In genomic region chr2:3519255-3520190, GRCh38 we compare ENCODE assay signal across 8 cellular contexts. TPM values are rescaled to one million over a fixed set of nuclear protein-coding genes. Genes with fewer than 3 reads are reported as not detected.
DNase-seq lines count a peak whose midpoint lies in the region; ATAC-seq, FAIRE-seq and TF ChIP-seq lines count a peak whose summit lies in the region.

A gene with protein sequence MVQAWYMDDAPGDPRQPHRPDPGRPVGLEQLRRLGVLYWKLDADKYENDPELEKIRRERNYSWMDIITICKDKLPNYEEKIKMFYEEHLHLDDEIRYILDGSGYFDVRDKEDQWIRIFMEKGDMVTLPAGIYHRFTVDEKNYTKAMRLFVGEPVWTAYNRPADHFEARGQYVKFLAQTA (minus strand): TSS chr2:3519531. CDS start chr2:3519487, 44 bp downstream.

- peaks cover 9% of the 10 kb centered on the region for H3F3A ChIP-seq in SK-N-SH (replicated peaks; ENCODE audit: insufficient read depth)

- H4K20me1 ChIP-seq in SK-N-SH (ENCODE audit: insufficient read depth): no peaks in the 10 kb centered on the region

- intact Hi-C loops in head of caudate nucleus (cut with DNase I) (loop anchor here (1.0 to 5.0 kb wide), 2 partner anchors 39 to 142 kb away; partner anchors contain the start of genes EIPR1, RNASEH1 and TRAPPC12), pancreas (cut with DNase I) (no loop called here), tibial artery (cut with DNase I; ENCODE audit: low total_unique reads) (loop anchor here (5.0 kb wide), 1 partner anchor 38 kb away; the partner anchor contains the start of gene RNASEH1)

- H3K36me3 Mint-ChIP-seq in activated naive CD8-positive, alpha-beta T cell: peaks cover 8% of the 10 kb centered on the region

- ATAC-seq in pancreas: peak; percentile 71 to 82 (median 78)

- peak within 1 kb of the TSS; percentile 85 for H2AFZ ChIP-seq in SK-N-SH (ENCODE audit: low read depth)

- POLR2A ChIA-PET in SK-N-SH (lab: Yijun Ruan, JAX): interaction anchor here (0.6 to 2.8 kb wide), 9 partner anchors 14 to 142 kb away, joined by 3 to 19 read pairs (median 3); partner anchors contain the start of genes EIPR1 and RNASEH1

- peak within 1 kb of the TSS; percentile 80 to 82 for H3K4me3 ChIP-seq in SK-N-SH (ENCODE audit: low read depth in 2 of 2, low read length in 1 of 2)
- peak within 1 kb of the TSS; percentile 69 to 86 (median 79) for H3K4me3 ChIP-seq in pancreas
- H3K4me3 ChIP-seq in tibial artery: peak within 1 kb of the TSS; percentile 91 to 92

- peaks cover 36% of the 10 kb centered on the region for H3K4me1 Mint-ChIP-seq in activated naive CD8-positive, alpha-beta T cell (ENCODE audit: low read depth)

- H3K27ac ChIP-seq in SK-N-SH (ENCODE audit: low read depth in 2 of 2, low read length in 1 of 2): peak within 1 kb of the TSS; percentile 89 to 96
- peak within 1 kb of the TSS; percentile 96 to 100 (median 99) for H3K27ac ChIP-seq in pancreas
- peak within 1 kb of the TSS; percentile 99 for H3K27ac ChIP-seq in tibial artery

- peak within 1 kb of the TSS; percentile 91 for H3K9ac ChIP-seq in SK-N-SH

- H3K9me3 ChIP-seq in SK-N-SH (no peaks in the 10 kb centered on the region), pancreas (no peaks in the 10 kb centered on the region), tibial artery (no peaks in the 10 kb centered on the region)

- no peaks in the 10 kb centered on the region for H3K27me3 Mint-ChIP-seq in activated naive CD8-positive, alpha-beta T cell

- H3K4me2 ChIP-seq in SK-N-SH: peak within 1 kb of the TSS; percentile 93

- H3K27me3 ChIP-seq in SK-N-SH (ENCODE audit: insufficient read depth) (no peaks in the 10 kb centered on the region), pancreas (no peaks in the 10 kb centered on the region), tibial artery (no peaks in the 10 kb centered on the region)

- DNase-seq in GM04504 (ENCODE audit: low read depth) (peak; percentile 46), H4 (ENCODE audit: low spot score) (peak; percentile 42), LHCN-M2 (ENCODE audit: low read depth) (peak; percentile 77), SK-N-SH (peak; percentile 90), head of caudate nucleus (peak; percentile 57 to 91 (median 78)), pancreas (peak; percentile 68 to 94 (median 84)), tibial artery (peak; percentile 87 to 93)

- peak within 1 kb of the TSS; percentile 95 for H3K27ac Mint-ChIP-seq in activated naive CD8-positive, alpha-beta T cell

- H3K79me2 ChIP-seq in SK-N-SH (ENCODE audit: insufficient read depth): peaks cover 30% of the 10 kb centered on the region

- no peak for FAIRE-seq in pancreas (lab: Jason Lieb, UNC)

- no peak for TF ChIP-seq CTCF in SK-N-SH (IDR thresholded peaks at IDR 0.05)
- TF ChIP-seq CTCF in pancreas (IDR thresholded peaks at IDR 0.05): no peak
- TF ChIP-seq CTCF in tibial artery (IDR thresholded peaks at IDR 0.05): no peak

- no peak; the same call in 1 of the 2 replicates for TF ChIP-seq RAD21 in SK-N-SH (IDR thresholded peaks at IDR 0.05; ENCODE audit: low read length)

- 8% methylated on average over 54 of the region's 75 CpGs for WGBS in SK-N-SH (ENCODE audit: low lambda C conversion rate)
- 3 to 4% methylated on average over 71 to 75 of the region's 75 CpGs for WGBS in pancreas, 2 donors

- peaks cover 22 to 38% of the 10 kb centered on the region in 2 experiments for H3K4me1 ChIP-seq in SK-N-SH (ENCODE audit: control insufficient read depth in 1 of 2, insufficient read depth in 2 of 2, low read depth in 1 of 2, low read length in 1 of 2)
- H3K4me1 ChIP-seq in pancreas: peaks cover 8 to 23% (median 17%) of the 10 kb centered on the region in 3 donors
- H3K4me1 ChIP-seq in tibial artery: peaks cover 0 to 52% (median 33%) of the 10 kb centered on the region in 4 donors

- H3K9me3 Mint-ChIP-seq in activated naive CD8-positive, alpha-beta T cell (ENCODE audit: low read depth): peaks cover 5% of the 10 kb centered on the region

- peak in 1 of 2 experiments; percentile 12; a peak in 1 of 4 replicates for TF ChIP-seq EP300 in SK-N-SH (IDR thresholded peaks at IDR 0.05; ENCODE audit: borderline replicate concordance in 1 of 2, low read depth in 1 of 2, low read length in 1 of 2)

- peak within 1 kb of the TSS; percentile 98 for H3K4me3 Mint-ChIP-seq in activated naive CD8-positive, alpha-beta T cell

- peaks cover 7 to 14% of the 10 kb centered on the region in 2 experiments for H3K36me3 ChIP-seq in SK-N-SH (replicated peaks in 1 of 2; ENCODE audit: control insufficient read depth in 1 of 2, insufficient read depth in 2 of 2, low read length in 1 of 2)
- H3K36me3 ChIP-seq in pancreas: no peaks in the 10 kb centered on the region
- no peaks in the 10 kb centered on the region for H3K36me3 ChIP-seq in tibial artery

- CTCF ChIA-PET in SK-N-SH (lab: Yijun Ruan, JAX): interaction anchor here (0.7 to 2.0 kb wide), 4 partner anchors 37 to 132 kb away, joined by 3 to 4 read pairs (median 3); no protein-coding TSS in a partner anchor

- H3K9me2 ChIP-seq in SK-N-SH: no peaks in the 10 kb centered on the region

TF ChIP-seq in SK-N-SH, 30 proteins besides CTCF, POLR2A, EP300 and RAD21 (continues in another document):
- TF ChIP-seq, protein P1, sequence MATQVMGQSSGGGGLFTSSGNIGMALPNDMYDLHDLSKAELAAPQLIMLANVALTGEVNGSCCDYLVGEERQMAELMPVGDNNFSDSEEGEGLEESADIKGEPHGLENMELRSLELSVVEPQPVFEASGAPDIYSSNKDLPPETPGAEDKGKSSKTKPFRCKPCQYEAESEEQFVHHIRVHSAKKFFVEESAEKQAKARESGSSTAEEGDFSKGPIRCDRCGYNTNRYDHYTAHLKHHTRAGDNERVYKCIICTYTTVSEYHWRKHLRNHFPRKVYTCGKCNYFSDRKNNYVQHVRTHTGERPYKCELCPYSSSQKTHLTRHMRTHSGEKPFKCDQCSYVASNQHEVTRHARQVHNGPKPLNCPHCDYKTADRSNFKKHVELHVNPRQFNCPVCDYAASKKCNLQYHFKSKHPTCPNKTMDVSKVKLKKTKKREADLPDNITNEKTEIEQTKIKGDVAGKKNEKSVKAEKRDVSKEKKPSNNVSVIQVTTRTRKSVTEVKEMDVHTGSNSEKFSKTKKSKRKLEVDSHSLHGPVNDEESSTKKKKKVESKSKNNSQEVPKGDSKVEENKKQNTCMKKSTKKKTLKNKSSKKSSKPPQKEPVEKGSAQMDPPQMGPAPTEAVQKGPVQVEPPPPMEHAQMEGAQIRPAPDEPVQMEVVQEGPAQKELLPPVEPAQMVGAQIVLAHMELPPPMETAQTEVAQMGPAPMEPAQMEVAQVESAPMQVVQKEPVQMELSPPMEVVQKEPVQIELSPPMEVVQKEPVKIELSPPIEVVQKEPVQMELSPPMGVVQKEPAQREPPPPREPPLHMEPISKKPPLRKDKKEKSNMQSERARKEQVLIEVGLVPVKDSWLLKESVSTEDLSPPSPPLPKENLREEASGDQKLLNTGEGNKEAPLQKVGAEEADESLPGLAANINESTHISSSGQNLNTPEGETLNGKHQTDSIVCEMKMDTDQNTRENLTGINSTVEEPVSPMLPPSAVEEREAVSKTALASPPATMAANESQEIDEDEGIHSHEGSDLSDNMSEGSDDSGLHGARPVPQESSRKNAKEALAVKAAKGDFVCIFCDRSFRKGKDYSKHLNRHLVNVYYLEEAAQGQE (IDR thresholded peaks at IDR 0.05; ENCODE audit: low read depth, low read length): 0 out of 2 replicates have a peak, but pooled peaks have one; percentile 52
- TF ChIP-seq ZBTB33 (IDR thresholded peaks at IDR 0.05; ENCODE audit: borderline replicate concordance, low read depth): no peak
- TF ChIP-seq MEF2A (IDR thresholded peaks at IDR 0.05; ENCODE audit: borderline replicate concordance, low read depth): no peak
- TF ChIP-seq SIN3A (IDR thresholded peaks at IDR 0.05; ENCODE audit: borderline replicate concordance, low read depth, low read length): no peak
- TF ChIP-seq FOSL2 (IDR thresholded peaks at IDR 0.05; ENCODE audit: borderline replicate concordance, low read depth): no peak
- peak; percentile 92 for TF ChIP-seq MAX (IDR thresholded peaks at IDR 0.05; ENCODE audit: low read depth)
- TF ChIP-seq NRF1 (IDR thresholded peaks at IDR 0.05; ENCODE audit: low read depth, low read length): no peak; the same call in 1 of the 2 replicates
- peak; percentile 79 for TF ChIP-seq MXI1 (IDR thresholded peaks at IDR 0.05; ENCODE audit: low read depth, low read length)
- TF ChIP-seq IRF3 (IDR thresholded peaks at IDR 0.05; ENCODE audit: low read depth, low read length): no peak

RNA-seq across cellular contexts. Expression of the gene that starts here (rescaled TPM):
- total RNA-seq in H4 (2014; rRNA removed; shearing (Covaris generic)): 39.1 and 46.7 TPM in 2 replicates
- 60.0 and 61.8 TPM in 2 replicates for total RNA-seq in LHCN-M2 (2014; rRNA removed)
- 68.6 TPM for polyA plus RNA-seq in LHCN-M2 (2012)
- polyA plus RNA-seq in SK-N-SH (2012; rRNA removed): 49.4 and 67.2 TPM in 2 replicates
- 72.8 and 73.1 TPM in 2 replicates for polyA plus RNA-seq in SK-N-SH (2012; cell fraction: cytosol; rRNA removed)
- polyA plus RNA-seq in SK-N-SH (2012; cell fraction: nucleus; rRNA removed): 43.3 and 62.9 TPM in 2 replicates
- total RNA-seq in pancreas: 10 to 100 TPM in 5 of 6 donors, 1 to 10 TPM in 1; 9.9 to 26.0 (median 19.2) TPM
- polyA plus RNA-seq in pancreas: 10 to 100 TPM; 17.8 to 29.7 TPM

Comparison
In these comparisons a context has a peak if more than half of its experiments do, and no peak if none do; other contexts are left out.
1. Peak in every context shown above with its lines: DNase-seq, ATAC-seq, H3K4me3 ChIP-seq and H3K27ac ChIP-seq.
2. intact Hi-C loops: an anchor here in head of caudate nucleus (1.0 to 5.0 kb wide) and tibial artery (5.0 kb wide); none called in pancreas.